Comparison of ENCODE assay signal across 8 cellular contexts in the genomic region with DNA sequence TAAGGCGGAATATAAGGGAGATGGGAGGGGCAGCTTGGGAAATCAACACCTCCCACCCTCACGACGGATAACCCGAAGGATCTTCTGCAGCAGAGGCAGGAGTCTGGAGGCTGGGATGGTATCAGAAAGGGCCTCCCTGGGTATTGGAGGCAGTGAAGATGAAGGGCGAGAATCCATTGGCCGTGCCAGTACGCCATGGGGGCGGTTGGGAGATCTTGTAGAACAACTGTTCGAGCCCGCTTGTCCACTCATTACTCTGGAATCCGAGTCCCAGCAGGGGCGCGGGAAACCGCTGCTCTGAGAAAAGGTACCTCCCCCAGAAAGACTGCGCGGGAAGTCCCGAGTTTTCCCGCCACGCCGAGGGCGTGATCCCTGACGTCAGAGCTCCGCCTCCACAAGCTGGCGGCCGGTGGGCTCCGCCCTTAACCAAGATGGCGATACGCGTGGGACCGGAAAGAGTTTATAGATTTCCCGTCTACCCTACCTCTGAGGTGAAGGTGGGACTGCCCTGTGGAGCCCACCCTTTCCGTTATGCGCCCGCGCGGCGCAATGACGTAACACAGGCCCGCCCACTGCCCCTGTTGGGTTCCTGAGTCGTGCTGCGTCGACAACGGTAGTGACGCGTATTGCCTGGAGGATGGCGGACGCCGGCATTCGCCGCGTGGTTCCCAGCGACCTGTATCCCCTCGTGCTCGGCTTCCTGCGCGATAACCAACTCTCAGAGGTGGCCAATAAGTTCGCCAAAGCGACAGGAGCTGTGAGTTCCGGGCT. TPM values are rescaled to one million over a fixed set of nuclear protein-coding genes. Genes with fewer than 3 reads are reported as not detected.
DNase-seq lines count a peak whose midpoint lies in the region; ATAC-seq, FAIRE-seq and TF ChIP-seq lines count a peak whose summit lies in the region.

Gene NOLC1, plus strand, starts transcription at position 616 of the 771 bp plus-strand sequence. Its CDS starts 22 bp downstream, at position 638.

- TF ChIP-seq CTCF in AG10803 (conservative IDR thresholded peaks at IDR 0.05; ENCODE audit: low read length), result no peak

- peak; percentile 47 for FAIRE-seq in islet of Langerhans (lab: Jason Lieb, UNC)

- DNase-seq in AG10803 (ENCODE audit: low read depth) (peak; percentile 98), NCI-H460 (ENCODE audit: extremely low read depth, low read depth) (peak; percentile 98), cerebellar nuclear complex (lab: John Stamatoyannopoulos, UW) (peak; percentile 86 to 98)
- peak; percentile 99 for DNase-seq in activated CD4-positive, CD25-positive, alpha-beta regulatory T cell treated with anti-CD3 and anti-CD28 coated beads, Interleukin-2, amount 50 U/mL, for 72 hours
- DNase-seq in stimulated activated CD4-positive, alpha-beta T cell treated with anti-CD3 and anti-CD28 coated beads, Interleukin-12 subunit alpha, Interleukin-12 subunit beta, amount 100 ng/mL, for 4 hours, result peak; percentile 99

- H3K4me3 ChIP-seq in AG10803 (ENCODE audit: low read length), result peak within 1 kb of the TSS; percentile 96

- ATAC-seq in GM19043 (IDR thresholded peaks at IDR 0.05; ENCODE audit: low read depth, unreplicated experiment) (peak; percentile 92), HG03378 (IDR thresholded peaks at IDR 0.05; ENCODE audit: unreplicated experiment) (peak; percentile 91)

RNA-seq across cellular contexts. Expression of gene NOLC1, which starts in this region (rescaled TPM):
- total RNA-seq in NCI-H460 (2014; rRNA removed; shearing (Covaris generic)), result 132 and 151 TPM in 2 replicates
- 88.3 and 112 TPM in 2 replicates for polyA plus RNA-seq in NCI-H460 (2014; cell fraction: nucleus; rRNA removed)

Comparison
In these comparisons a context has a peak if more than half of its experiments do, and no peak if none do; other contexts are left out.
1. Peak in every context shown above with its lines: DNase-seq, ATAC-seq and H3K4me3 ChIP-seq.